16 cellular contexts compared by ENCODE assay signal in the genomic region with DNA sequence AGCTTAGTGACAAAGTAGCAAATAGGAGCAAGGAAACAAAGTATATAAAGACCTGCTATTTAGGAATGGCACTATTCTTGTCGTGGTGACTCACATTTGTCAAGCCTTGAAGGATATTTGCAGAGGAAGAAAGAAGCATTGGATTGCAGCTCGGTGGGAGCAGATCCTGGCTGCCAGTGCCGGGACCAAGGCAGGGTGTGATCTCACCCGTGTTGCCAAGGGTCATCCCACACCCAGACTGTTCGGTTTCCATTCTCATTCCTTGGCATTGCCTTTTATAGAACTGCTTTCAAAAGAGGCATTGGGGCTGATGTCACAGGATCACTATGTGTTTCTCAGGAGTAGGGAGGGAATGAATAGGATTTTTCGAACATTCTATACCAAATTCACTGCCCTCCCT.
DNase-seq lines count a peak whose midpoint lies in the region; ATAC-seq, FAIRE-seq and TF ChIP-seq lines count a peak whose summit lies in the region.
"Had no signal": no experiment of that assay in that cellular context is flagged by ENCODE, and none has a peak within 500 bp of the region (broad histone marks: within the 10 kb centered on the region; RNA-seq: fewer than 3 reads in every experiment).

No MANE protein-coding gene starts in this region.

- CTCF ChIA-PET in HepG2 (lab: Yijun Ruan, JAX; ENCODE audit: low intra/inter-chr PET ratio, low total read pairs): no interaction called here
- CTCF ChIA-PET in CD4-positive, alpha-beta memory T cell (lab: Charles Lee; ENCODE audit: partially characterized antibody): no interaction called here

- no peaks in the 10 kb centered on the region for H3K4me1 ChIP-seq in HepG2 (ENCODE audit: insufficient read depth, low read length)
- H3K4me1 ChIP-seq in CD4-positive, alpha-beta memory T cell (ENCODE audit: insufficient read depth, low read length): no peaks in the 10 kb centered on the region

- ATAC-seq in HepG2: no peak
- no peak for ATAC-seq in HG02870 (IDR thresholded peaks at IDR 0.05; ENCODE audit: unreplicated experiment)
- ATAC-seq in HG02571 (IDR thresholded peaks at IDR 0.05; ENCODE audit: unreplicated experiment): no peak
- ATAC-seq: activated T-helper 17 cell treated with anti-CD3 and anti-CD28 coated beads, Interleukin-2, amount 50 U/mL, for 72 hours had no signal

- peaks cover 4% of the 10 kb centered on the region for H3K36me3 Mint-ChIP-seq in brain
- H3K36me3 Mint-ChIP-seq in CD4-positive, alpha-beta memory T cell: no peaks in the 10 kb centered on the region

- H3K4me3 ChIP-seq in HepG2 (replicated peaks in 1 of 3; ENCODE audit: insufficient read depth in 1 of 3, low read depth in 2 of 3, low read length in 3 of 3): no peak overlapping the region
- no peak overlapping the region for H3K4me3 ChIP-seq in CD4-positive, alpha-beta memory T cell (ENCODE audit: low read length in 2 of 2)

- no peaks in the 10 kb centered on the region for H3K79me2 ChIP-seq in HepG2 (ENCODE audit: insufficient read depth, low read length)

- in situ Hi-C loops in HepG2 (cut with HindIII; ENCODE audit: extremely low pct_ligation_motif_present, low pct_unique_long_range_greater_than_20kb): no loop called here

- intact Hi-C loops in HepG2 (cut with micrococcal nuclease; ENCODE audit: unreplicated experiment): no loop called here
- intact Hi-C loops in CD4-positive, alpha-beta memory T cell (cut with micrococcal nuclease): no loop called here

- POLR2A ChIA-PET in HepG2 (lab: Yijun Ruan, JAX): no interaction called here
- POLR2A ChIA-PET in CD4-positive, alpha-beta memory T cell (lab: Charles Lee; ENCODE audit: partially characterized antibody): no interaction called here

- peak overlapping the region; percentile 10 to 91 (median 80) for H3K27ac Mint-ChIP-seq in brain
- no peak overlapping the region for H3K27ac Mint-ChIP-seq in CD4-positive, alpha-beta memory T cell
- H3K27ac Mint-ChIP-seq: activated CD4-positive, alpha-beta T cell treated with anti-CD3 and anti-CD28 coated beads, Interleukin-2, amount 10 ng/mL, durations not matched to agents 7 days and 5 days; activated T-helper 17 cell treated with anti-CD3 and anti-CD28 coated beads, Interleukin-2, amount 50 U/mL, for 72 hours had no signal

- TF ChIP-seq CTCF in brain (conservative IDR thresholded peaks at IDR 0.05) (no peak), HepG2 (CRISPR knock-in tag; IDR thresholded peaks at IDR 0.05) (no peak)

- H3K9me3 ChIP-seq in HepG2 (ENCODE audit: low read length): peaks cover 4% of the 10 kb centered on the region; the same call in 1 of the 2 replicates
- H3K9me3 ChIP-seq in CD4-positive, alpha-beta memory T cell (ENCODE audit: control insufficient read depth in 1 of 2, low read length in 2 of 2): no peaks in the 10 kb centered on the region

- no peak overlapping the region for H3K4me2 ChIP-seq in HepG2 (ENCODE audit: low read depth, low read length)

- no peak for TF ChIP-seq POLR2A in HepG2 (IDR thresholded peaks at IDR 0.05; ENCODE audit: insufficient read depth in 1 of 2, low read depth in 2 of 2, low read length in 2 of 2)

- no peak for FAIRE-seq in HepG2 (lab: Jason Lieb, UNC)

- peaks cover 54% of the 10 kb centered on the region for H3K4me1 Mint-ChIP-seq in brain
- H3K4me1 Mint-ChIP-seq in CD4-positive, alpha-beta memory T cell: no peaks in the 10 kb centered on the region
- H3K4me1 Mint-ChIP-seq: activated CD4-positive, alpha-beta T cell treated with anti-CD3 and anti-CD28 coated beads, Interleukin-2, amount 10 ng/mL, durations not matched to agents 7 days and 5 days; activated T-helper 17 cell treated with anti-CD3 and anti-CD28 coated beads, Interleukin-2, amount 50 U/mL, for 72 hours; central memory CD8-positive, alpha-beta T cell had no signal

- H3K27me3 Mint-ChIP-seq in brain: peaks cover 2% of the 10 kb centered on the region
- H3K27me3 Mint-ChIP-seq in CD4-positive, alpha-beta memory T cell: no peaks in the 10 kb centered on the region
- H3K27me3 Mint-ChIP-seq: activated CD4-positive, alpha-beta T cell treated with anti-CD3 and anti-CD28 coated beads, Interleukin-2, amount 10 ng/mL, durations not matched to agents 7 days and 5 days; activated T-helper 17 cell treated with anti-CD3 and anti-CD28 coated beads, Interleukin-2, amount 50 U/mL, for 72 hours; central memory CD8-positive, alpha-beta T cell had no signal

- H3K9me3 Mint-ChIP-seq in brain: peaks cover 0 to 7% (median 0%) of the 10 kb centered on the region in 5 experiments
- peaks cover 0 to 8% (median 3%) of the 10 kb centered on the region in 8 donors for H3K9me3 Mint-ChIP-seq in CD4-positive, alpha-beta memory T cell

- peaks cover 0 to 1% of the 10 kb centered on the region in 2 experiments; a peak in 1 of 5 replicates for H3K27me3 ChIP-seq in HepG2 (ENCODE audit: control insufficient read depth in 1 of 2, insufficient read depth in 2 of 2, low read length in 2 of 2)
- H3K27me3 ChIP-seq in CD4-positive, alpha-beta memory T cell (ENCODE audit: insufficient read depth, low read length): no peaks in the 10 kb centered on the region

- H2AFZ ChIP-seq in HepG2 (ENCODE audit: low read length): no peak overlapping the region

- TF ChIP-seq EP300 in HepG2 (IDR thresholded peaks at IDR 0.05; ENCODE audit: low read depth in 2 of 2, low read length in 2 of 2) (no peak), HepG2 (CRISPR knock-in tag; IDR thresholded peaks at IDR 0.05; ENCODE audit: borderline replicate concordance) (no peak)

- peak overlapping the region in 4 of 5 experiments; percentile 19 to 41 (median 36) for H3K4me3 Mint-ChIP-seq in brain
- H3K4me3 Mint-ChIP-seq in CD4-positive, alpha-beta memory T cell: no peak overlapping the region
- H3K4me3 Mint-ChIP-seq: activated CD4-positive, alpha-beta T cell treated with anti-CD3 and anti-CD28 coated beads, Interleukin-2, amount 10 ng/mL, durations not matched to agents 7 days and 5 days; activated T-helper 17 cell treated with anti-CD3 and anti-CD28 coated beads, Interleukin-2, amount 50 U/mL, for 72 hours; central memory CD8-positive, alpha-beta T cell had no signal

- H3K36me3 ChIP-seq in HepG2 (replicated peaks in 1 of 2; ENCODE audit: control insufficient read depth in 1 of 2, insufficient read depth in 2 of 2, low read length in 2 of 2): no peaks in the 10 kb centered on the region
- no peaks in the 10 kb centered on the region for H3K36me3 ChIP-seq in CD4-positive, alpha-beta memory T cell (ENCODE audit: insufficient read depth, low read length)

- no TSS peak for BruUV-seq in HepG2 (replicated peaks; lab: Mats Ljungman, UMichigan)

- H4K20me1 ChIP-seq in HepG2 (ENCODE audit: insufficient read depth, low read length): no peaks in the 10 kb centered on the region

- 2% methylated on average over 6 of the region's 6 CpGs for WGBS in HepG2 (ENCODE audit: low lambda C conversion rate)

- TF ChIP-seq RAD21 in HepG2 (CRISPR knock-in tag; IDR thresholded peaks at IDR 0.05): no peak

- no peak overlapping the region for H3K27ac ChIP-seq in HepG2 (ENCODE audit: extremely low read length, insufficient read depth, low read length)
- H3K27ac ChIP-seq in CD4-positive, alpha-beta memory T cell (ENCODE audit: low read depth, low read length): no peak overlapping the region

- H3K9ac ChIP-seq in HepG2 (ENCODE audit: insufficient read depth, low read depth, low read length): no peak overlapping the region

- DNase-seq in Ammon's horn (ENCODE audit: low spot score): peak; percentile 25
- peak; percentile 53 for DNase-seq in kidney tubule cell (ENCODE audit: low spot score)
- peak; percentile 43 for DNase-seq in putamen (ENCODE audit: low spot score)
- no peak for DNase-seq in HepG2 (ENCODE audit: low spot score)
- no peak for DNase-seq in CD4-positive, alpha-beta memory T cell
- DNase-seq: activated CD4-positive, alpha-beta T cell treated with anti-CD3 and anti-CD28 coated beads, Interleukin-2, amount 10 ng/mL, durations not matched to agents 7 days and 5 days; DMS153; Karpas-422; retina; T-helper 1 cell; trophoblast cell had no signal

TF ChIP-seq in HepG2, 621 proteins besides CTCF, POLR2A, EP300 and RAD21 (continues in another document):
- TF ChIP-seq NONO (IDR thresholded peaks at IDR 0.05): no peak
- TF ChIP-seq NONO (CRISPR knock-in tag; conservative IDR thresholded peaks at IDR 0.05): no peak
- TF ChIP-seq ZNF484 (CRISPR knock-in tag; IDR thresholded peaks at IDR 0.05; ENCODE audit: borderline replicate concordance, low read depth): no peak
- TF ChIP-seq FOXJ3 (CRISPR knock-in tag; IDR thresholded peaks at IDR 0.05; ENCODE audit: borderline replicate concordance): no peak
- no peak for TF ChIP-seq RFX5 (IDR thresholded peaks at IDR 0.05; ENCODE audit: low read depth, low read length)
- no peak for TF ChIP-seq SAP130 (CRISPR knock-in tag; IDR thresholded peaks at IDR 0.05; ENCODE audit: low read depth)
- no peak for TF ChIP-seq RNF2 (conservative IDR thresholded peaks at IDR 0.05; ENCODE audit: low read depth)
- no peak for TF ChIP-seq ZNF761 (CRISPR knock-in tag; conservative IDR thresholded peaks at IDR 0.05)
- no peak for TF ChIP-seq ZNF260 (CRISPR knock-in tag; IDR thresholded peaks at IDR 0.05; ENCODE audit: borderline replicate concordance, low read depth)
- no peak for TF ChIP-seq ZSCAN30 (CRISPR knock-in tag; IDR thresholded peaks at IDR 0.05)
- TF ChIP-seq DPF2 (CRISPR knock-in tag; IDR thresholded peaks at IDR 0.05; ENCODE audit: borderline replicate concordance, low read depth): no peak
- no peak for TF ChIP-seq SUZ12 (IDR thresholded peaks at IDR 0.05; ENCODE audit: low read depth, low read length)
- no peak for TF ChIP-seq ISL2 (CRISPR knock-in tag; IDR thresholded peaks at IDR 0.05)
- no peak for TF ChIP-seq ZNF83 (CRISPR knock-in tag; IDR thresholded peaks at IDR 0.05; ENCODE audit: borderline replicate concordance)
- no peak for TF ChIP-seq GABPB1 (CRISPR knock-in tag; IDR thresholded peaks at IDR 0.05)

Comparison
In these comparisons a context has a peak if more than half of its experiments do, and no peak if none do; other contexts are left out.
1. DNase-seq: peak in Ammon's horn (single experiment), kidney tubule cell (single experiment) and putamen (single experiment); none in HepG2 (single experiment) and CD4-positive, alpha-beta memory T cell (0 of 5).
2. H3K27ac Mint-ChIP-seq: peak in brain (5 of 5); none in CD4-positive, alpha-beta memory T cell (0 of 7).
3. H3K4me3 Mint-ChIP-seq: peak in brain (4 of 5); none in CD4-positive, alpha-beta memory T cell (0 of 8).